Comparison of ENCODE assay signal across 17 cellular contexts in genomic region chr13:34020388-34020787, GRCh38.
"Had no signal": no experiment of that assay in that cellular context is flagged by ENCODE, and none has a peak within 500 bp of the region (broad histone marks: within the 10 kb centered on the region; RNA-seq: fewer than 3 reads in every experiment).

No MANE protein-coding gene starts in this region.

- H3K4me3 ChIP-seq: left lung, neural progenitor cell, ovary, stomach, thoracic aorta had no signal

- H3K4me3 Mint-ChIP-seq: activated naive CD8-positive, alpha-beta T cell; activated T-cell treated with anti-CD3 and anti-CD28 coated beads, Interleukin-2, amount 50 U/mL, for 4 hours; brain; dendritic cell treated with granulocyte-macrophage colony-stimulating factor and Interleukin-4, amounts not matched to agents 40 ng/mL and 50 ng/mL, for 4 days; memory B cell; neural progenitor cell; T-helper 17 cell had no signal

- H3K9me3 ChIP-seq: ovary had no signal

- H3K36me3 Mint-ChIP-seq: activated naive CD8-positive, alpha-beta T cell; memory B cell had no signal

- H3K4me1 ChIP-seq: left lung, neural progenitor cell, stomach had no signal

- H3K27ac Mint-ChIP-seq: activated naive CD8-positive, alpha-beta T cell; dendritic cell treated with granulocyte-macrophage colony-stimulating factor and Interleukin-4, amounts not matched to agents 40 ng/mL and 50 ng/mL, for 4 days; memory B cell; neural progenitor cell; T-helper 17 cell had no signal

- ATAC-seq: activated T-cell treated with anti-CD3 and anti-CD28 coated beads, Interleukin-2, amount 50 U/mL, for 4 hours; left lung; T-helper 17 cell had no signal

- H3K27me3 ChIP-seq: left lung, neural progenitor cell, ovary, stomach had no signal

- H3K9ac ChIP-seq: neural progenitor cell had no signal

- H3K4me2 ChIP-seq: neural progenitor cell had no signal

- H2AFZ ChIP-seq: neural progenitor cell had no signal

- H3K27me3 Mint-ChIP-seq: brain; dendritic cell treated with granulocyte-macrophage colony-stimulating factor and Interleukin-4, amounts not matched to agents 40 ng/mL and 50 ng/mL, for 4 days had no signal

- DNase-seq: activated CD4-positive, CD25-positive, alpha-beta regulatory T cell; activated effector memory CD4-positive, alpha-beta T cell treated with anti-CD3 and anti-CD28 coated beads, Interleukin-2, amount 50 U/mL, for 16 hours; activated T-cell treated with anti-CD3 and anti-CD28 coated beads, Interleukin-2, amount 50 U/mL, for 4 hours; amygdala; foreskin melanocyte; head of caudate nucleus; left lung; ovary; stimulated activated CD4-positive, alpha-beta T cell treated with anti-CD3 and anti-CD28 coated beads, Interleukin-15, amount 100 ng/mL, for 24 hours; stomach; T-helper 17 cell had no signal

- H3K27ac ChIP-seq: left lung, neural progenitor cell, ovary, stomach, thoracic aorta had no signal

- H3K4me1 Mint-ChIP-seq: brain, memory B cell, T-helper 17 cell had no signal

- H3K36me3 ChIP-seq: left lung, neural progenitor cell, ovary, stomach, thoracic aorta had no signal
